In genomic region chr5:82434696-82435660, GRCh38 we compare ENCODE assay signal across 7 cellular contexts.
DNase-seq lines count a peak whose midpoint lies in the region; ATAC-seq, FAIRE-seq and TF ChIP-seq lines count a peak whose summit lies in the region.
"Not testable (repeated sequence)": the region's sequence is repeated elsewhere in the genome, so short reads cannot be mapped to it uniquely, and the experiment has no call there.

No MANE protein-coding gene starts in this region.

- not testable (repeated sequence) for H3K36me3 ChIP-seq in ES-I3 (ENCODE audit: insufficient read depth, low read length); HUES64 (ENCODE audit: insufficient read depth, low read length); NT2/D1 (ENCODE audit: insufficient read depth, insufficient read length, low read length); H1 (ENCODE audit: control insufficient read depth in 2 of 4, insufficient read depth in 4 of 4, low read length in 3 of 4)

- DNase-seq in NT2/D1 (ENCODE audit: low read depth, low spot score); activated CD8-positive, alpha-beta T cell treated with anti-CD3 and anti-CD28 coated beads for 36 hours; nephron progenitor cell: not testable (repeated sequence)
- DNase-seq in H1 (ENCODE audit: low read depth in 1 of 2, low spot score in 2 of 2): peak in 1 of 2 experiments; percentile 49

- H3K79me1 ChIP-seq in H1 (ENCODE audit: low read depth, low read length): not testable (repeated sequence)

- peak overlapping the region; percentile 99 for H2AFZ ChIP-seq in H1 (ENCODE audit: low read length)

- H3K27me3 ChIP-seq in HUES64 (ENCODE audit: insufficient read depth, low read length); NT2/D1 (ENCODE audit: insufficient read depth, insufficient read length); H1 (replicated peaks in 1 of 4; ENCODE audit: control insufficient read depth in 3 of 4, extremely low read depth in 1 of 4, insufficient read depth in 3 of 4, low read length in 3 of 4): not testable (repeated sequence)

- H3K4me3 ChIP-seq in HUES64 (ENCODE audit: low read length) (peak overlapping the region; percentile 42), NT2/D1 (ENCODE audit: insufficient read length, low read depth) (peak overlapping the region; percentile 33), H1 (ENCODE audit: extremely low read depth in 1 of 4, insufficient read depth in 2 of 4, low read depth in 3 of 4, low read length in 4 of 4) (peak overlapping the region in 2 of 4 experiments; percentile 9 to 30; a peak in 2 of 8 replicates)

- peak overlapping the region; percentile 31 for H3K4me3 Mint-ChIP-seq in activated CD8-positive, alpha-beta T cell treated with anti-CD3 and anti-CD28 coated beads for 36 hours
- H3K4me3 Mint-ChIP-seq in nephron progenitor cell: peak overlapping the region; percentile 42

- H3K14ac ChIP-seq in H1 (ENCODE audit: insufficient read length): not testable (repeated sequence)

- not testable (repeated sequence) for H3K4me1 ChIP-seq in ES-I3 (ENCODE audit: insufficient read depth, low read length); HUES64 (ENCODE audit: insufficient read depth, low read length); NT2/D1 (ENCODE audit: insufficient read depth, insufficient read length); H1 (replicated peaks in 1 of 4; ENCODE audit: control insufficient read depth in 3 of 4, insufficient read depth in 4 of 4, low read length in 3 of 4)

- H3K4ac ChIP-seq in H1 (replicated peaks; ENCODE audit: insufficient read length, low read depth, low read length): not testable (repeated sequence)

- not testable (repeated sequence) for H3K79me2 ChIP-seq in H1 (ENCODE audit: control insufficient read depth in 1 of 2, insufficient read depth in 2 of 2, low read length in 2 of 2)

- CTCF ChIA-PET in activated CD8-positive, alpha-beta T cell treated with anti-CD3 and anti-CD28 coated beads for 36 hours (lab: Charles Lee); H1 (lab: Charles Lee; ENCODE audit: partially characterized antibody): not testable (repeated sequence)

- TF ChIP-seq CTCF in 22Rv1 (IDR thresholded peaks at IDR 0.05); activated CD8-positive, alpha-beta T cell treated with anti-CD3 and anti-CD28 coated beads for 36 hours (IDR thresholded peaks at IDR 0.05); H1 (IDR thresholded peaks at IDR 0.05; ENCODE audit: control extremely low read depth in 1 of 3, insufficient read depth in 1 of 3, low read depth in 1 of 3, low read length in 3 of 3); nephron progenitor cell (IDR thresholded peaks at IDR 0.05): not testable (repeated sequence)

- POLR2A ChIA-PET in activated CD8-positive, alpha-beta T cell treated with anti-CD3 and anti-CD28 coated beads for 36 hours (lab: Charles Lee): not testable (repeated sequence)
- POLR2A ChIA-PET in H1 (lab: Charles Lee; ENCODE audit: partially characterized antibody): interaction anchor here (1.2 to 1.6 kb wide), 3 partner anchors 10 to 11 kb away, joined by 3 read pairs; no protein-coding TSS in a partner anchor

- peak overlapping the region; percentile 84 for H3K9ac ChIP-seq in ES-I3 (ENCODE audit: low read depth, low read length)
- peak overlapping the region; percentile 65 for H3K9ac ChIP-seq in HUES64 (ENCODE audit: low read depth, low read length)
- peak overlapping the region; percentile 29 for H3K9ac ChIP-seq in NT2/D1 (ENCODE audit: insufficient read length, low read depth)
- not testable (repeated sequence) for H3K9ac ChIP-seq in H1 (replicated peaks in 1 of 4; ENCODE audit: extremely low read depth in 1 of 4, low read depth in 3 of 4, low read length in 3 of 4)

- H4K20me1 ChIP-seq in H1 (replicated peaks in 1 of 2; ENCODE audit: control insufficient read depth in 1 of 2, insufficient read depth in 2 of 2, low read length in 2 of 2): not testable (repeated sequence)

- H3K56ac ChIP-seq in H1 (replicated peaks; ENCODE audit: insufficient read length, low read depth, low read length): not testable (repeated sequence)

- not testable (repeated sequence) for ATAC-seq in activated CD8-positive, alpha-beta T cell treated with anti-CD3 and anti-CD28 coated beads for 36 hours

- TF ChIP-seq POLR2A in H1 (IDR thresholded peaks at IDR 0.05; ENCODE audit: control extremely low read depth in 1 of 2, low read depth in 2 of 2, low read length in 2 of 2): not testable (repeated sequence)

- H3K23me2 ChIP-seq in H1 (ENCODE audit: low read depth, low read length): not testable (repeated sequence)

- FAIRE-seq in H1 (lab: Jason Lieb, UNC): not testable (repeated sequence)

- H3K27ac ChIP-seq in 22Rv1: peak overlapping the region; percentile 63
- H3K27ac ChIP-seq in HUES64 (ENCODE audit: low read depth, low read length): 0 out of 2 replicates have a peak overlapping the region, but pooled peaks have one; percentile 3
- not testable (repeated sequence) for H3K27ac ChIP-seq in H1 (ENCODE audit: low read depth, low read length)

- not testable (repeated sequence) for TF ChIP-seq RAD21 in H1 (IDR thresholded peaks at IDR 0.05 in 1 of 2, conservative IDR thresholded peaks at IDR 0.05 in 1 of 2; ENCODE audit: low read depth in 2 of 2, low read length in 2 of 2)

- H2BK12ac ChIP-seq in H1 (ENCODE audit: low read depth, low read length): not testable (repeated sequence)

- H4K8ac ChIP-seq in H1 (ENCODE audit: extremely low read depth, insufficient read depth, low read length): not testable (repeated sequence)

- not testable (repeated sequence) for H4K5ac ChIP-seq in H1 (ENCODE audit: insufficient read length, low read depth, low read length)

- H3K4me2 ChIP-seq in H1 (ENCODE audit: insufficient read depth in 1 of 2, low read depth in 2 of 2, low read length in 2 of 2): peak overlapping the region in 1 of 2 experiments; percentile 73; a peak in 2 of 4 replicates

- not testable (repeated sequence) for H4K91ac ChIP-seq in H1 (replicated peaks; ENCODE audit: insufficient read length, low read length)

- not testable (repeated sequence) for H3K36me3 Mint-ChIP-seq in activated CD8-positive, alpha-beta T cell treated with anti-CD3 and anti-CD28 coated beads for 36 hours (ENCODE audit: low read depth)
- peaks cover 36% of the 10 kb centered on the region for H3K36me3 Mint-ChIP-seq in nephron progenitor cell (ENCODE audit: low read depth)

- not testable (repeated sequence) for H3K27ac Mint-ChIP-seq in activated CD8-positive, alpha-beta T cell treated with anti-CD3 and anti-CD28 coated beads for 36 hours
- peak overlapping the region; percentile 88 for H3K27ac Mint-ChIP-seq in nephron progenitor cell

- H3K4me1 Mint-ChIP-seq in activated CD8-positive, alpha-beta T cell treated with anti-CD3 and anti-CD28 coated beads for 36 hours (ENCODE audit: low read depth): not testable (repeated sequence)
- H3K4me1 Mint-ChIP-seq in nephron progenitor cell: peaks cover 13% of the 10 kb centered on the region

- not testable (repeated sequence) for H2BK120ac ChIP-seq in H1 (replicated peaks; ENCODE audit: low read depth, low read length)

- H3K18ac ChIP-seq in H1 (ENCODE audit: extremely low read depth, low read length): not testable (repeated sequence)

- H3K9me3 ChIP-seq in ES-I3 (ENCODE audit: control insufficient read depth, insufficient read depth, low read length); HUES64 (ENCODE audit: insufficient read depth, low read depth, low read length); H1 (ENCODE audit: insufficient read depth in 2 of 2, low read depth in 1 of 2, low read length in 1 of 2): not testable (repeated sequence)
- H3K9me3 ChIP-seq in NT2/D1 (ENCODE audit: insufficient read depth, low read length): peaks cover 16% of the 10 kb centered on the region; the same call in 1 of the 2 replicates

- H3K9me3 Mint-ChIP-seq in activated CD8-positive, alpha-beta T cell treated with anti-CD3 and anti-CD28 coated beads for 36 hours: not testable (repeated sequence)
- H3K9me3 Mint-ChIP-seq in nephron progenitor cell: peaks cover 38% of the 10 kb centered on the region

- not testable (repeated sequence) for H2BK5ac ChIP-seq in H1 (ENCODE audit: low read depth, low read length)

- not testable (repeated sequence) for H3K27me3 Mint-ChIP-seq in activated CD8-positive, alpha-beta T cell treated with anti-CD3 and anti-CD28 coated beads for 36 hours; nephron progenitor cell (ENCODE audit: low read depth, poor library complexity)

- H2BK20ac ChIP-seq in H1 (ENCODE audit: low read length): not testable (repeated sequence)

- intact Hi-C loops in activated CD8-positive, alpha-beta T cell treated with anti-CD3 and anti-CD28 coated beads for 36 hours (cut with micrococcal nuclease): not testable (repeated sequence)

- H2AK5ac ChIP-seq in H1 (ENCODE audit: low read depth, low read length): not testable (repeated sequence)

- H2BK15ac ChIP-seq in H1 (ENCODE audit: low read length): not testable (repeated sequence)

- TF ChIP-seq EP300 in H1 (IDR thresholded peaks at IDR 0.05; ENCODE audit: borderline replicate concordance in 1 of 2, low read depth in 2 of 2, low read length in 2 of 2): not testable (repeated sequence)

- not testable (repeated sequence) for H3K23ac ChIP-seq in H1 (ENCODE audit: insufficient read length)

- WGBS in HUES64: 77% methylated on average over 30 of the region's 35 CpGs
- 73% methylated on average over 18 of the region's 35 CpGs; no CpG with 5 or more reads in 1 of the 2 experiments for WGBS in H1 (ENCODE audit: extremely low coverage in 1 of 2, insufficient coverage in 1 of 2, insufficient read length in 1 of 2, insufficient replicate concordance in 2 of 2, low coverage in 1 of 2, low lambda C conversion rate in 2 of 2, missing lambda C conversion rate in 1 of 2), 2 experiments

TF ChIP-seq in H1, 55 proteins besides CTCF, POLR2A, EP300 and RAD21:
- TF ChIP-seq YY1 (IDR thresholded peaks at IDR 0.05; ENCODE audit: low read depth, low read length): peak; percentile 54; the same call in 1 of the 2 replicates
